In the genomic region with DNA sequence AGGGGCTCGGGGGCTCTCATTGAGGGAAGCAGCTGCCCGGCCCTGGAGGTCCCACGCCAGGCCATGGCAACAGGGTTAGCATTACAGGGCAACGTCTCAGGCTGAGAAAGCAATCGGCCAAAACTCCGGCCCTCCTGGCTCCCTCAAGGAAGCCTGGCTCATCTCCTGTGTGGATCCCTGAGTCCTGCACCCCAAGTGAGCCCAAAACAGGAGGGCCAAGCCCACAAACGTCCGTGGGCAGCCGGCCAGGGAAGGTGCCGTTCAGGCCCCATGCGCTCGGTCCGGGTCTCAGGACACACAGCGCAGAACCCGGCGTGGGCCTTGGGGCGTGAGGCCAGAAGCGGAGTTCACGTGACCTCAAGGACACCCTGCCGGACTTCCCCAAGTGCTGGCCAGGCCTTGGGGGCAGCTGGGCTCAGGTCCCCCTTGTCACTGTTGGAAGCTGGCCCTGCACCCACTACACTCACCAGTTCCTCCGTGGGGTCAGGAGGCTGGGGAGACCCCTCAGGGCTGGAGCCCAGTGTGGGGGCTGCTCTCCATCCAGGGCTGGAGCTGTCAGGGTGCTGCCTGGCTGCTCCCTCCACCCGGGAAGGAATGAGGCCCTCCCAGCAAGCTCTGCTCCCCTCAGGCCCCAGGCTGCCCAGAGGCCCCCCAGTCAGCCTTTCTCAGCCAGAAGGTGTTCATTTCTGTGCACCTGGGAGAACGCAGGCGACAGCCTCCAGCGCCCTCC, we compare ENCODE assay signal across 14 cellular contexts. TPM values are rescaled to one million over a fixed set of nuclear protein-coding genes. Genes with fewer than 3 reads are reported as not detected.
A peak's percentile ranks its signal among the peaks of the same experiment; 100 is the strongest.
DNase-seq lines count a peak whose midpoint lies in the region; ATAC-seq, FAIRE-seq and TF ChIP-seq lines count a peak whose summit lies in the region.
"Had no signal": no experiment of that assay in that cellular context is flagged by ENCODE, and none has a peak within 500 bp of the region (broad histone marks: within the 10 kb centered on the region; RNA-seq: fewer than 3 reads in every experiment).

No MANE protein-coding gene starts in this region.

- DNase-seq in activated gamma-delta T cell treated with Interleukin-2 at 50 U/mL for 16 hours, result peak; percentile 4
- DNase-seq in activated gamma-delta T cell (lab: John Stamatoyannopoulos, UW), result no peak
- peak; percentile 13 for DNase-seq in WERI-Rb-1
- peak; percentile 56 to 81 for DNase-seq in left lung
- DNase-seq in upper lobe of left lung, result peak; percentile 48 to 88
- no peak for DNase-seq in D721Med (ENCODE audit: insufficient read length, low spot score)
- no peak for DNase-seq in hypothalamus (lab: John Stamatoyannopoulos, UW)
- DNase-seq: activated B cell treated with CpG ODN at 0.5 μM for 24 hours, KBM-7 had no signal

- no peaks in the 10 kb centered on the region for H3K27me3 ChIP-seq in WERI-Rb-1 (ENCODE audit: insufficient read depth, low read depth, severe bottlenecking)
- H3K27me3 ChIP-seq in left lung, result no peaks in the 10 kb centered on the region
- H3K27me3 ChIP-seq in upper lobe of left lung, result no peaks in the 10 kb centered on the region
- H3K27me3 ChIP-seq: cardiac muscle cell had no signal

- no peak for TF ChIP-seq POLR2A in upper lobe of left lung (IDR thresholded peaks at IDR 0.05)

- 39% methylated on average over 11 of the region's 25 CpGs; no CpG with 5 or more reads in 1 of the 2 donors for WGBS in upper lobe of left lung, 2 donors

- H3K27ac ChIP-seq in WERI-Rb-1 (no peak overlapping the region), left lung (no peak overlapping the region), upper lobe of left lung (peak overlapping the region in 1 of 4 donors; percentile 35)
- H3K27ac ChIP-seq: cardiac muscle cell had no signal

- peak; percentile 35 for ATAC-seq in left lung
- peak; percentile 12 to 47 for ATAC-seq in upper lobe of left lung (ENCODE audit: low FRiP score in 2 of 2)
- no peak for ATAC-seq in HG03095 (IDR thresholded peaks at IDR 0.05; ENCODE audit: unreplicated experiment)
- ATAC-seq: CD8-positive, alpha-beta T cell; naive thymus-derived CD4-positive, alpha-beta T cell had no signal

- H3K9me3 ChIP-seq in WERI-Rb-1 (ENCODE audit: severe bottlenecking), result no peaks in the 10 kb centered on the region
- no peaks in the 10 kb centered on the region for H3K9me3 ChIP-seq in left lung
- no peaks in the 10 kb centered on the region for H3K9me3 ChIP-seq in upper lobe of left lung

- no peak for FAIRE-seq in D721Med (lab: Jason Lieb, UNC)
- FAIRE-seq: frontal cortex had no signal

- no peak for TF ChIP-seq EP300 in upper lobe of left lung (IDR thresholded peaks at IDR 0.05)

- TF ChIP-seq CTCF in WERI-Rb-1 (IDR thresholded peaks at IDR 0.05; ENCODE audit: low read depth, low read length) (no peak), left lung (IDR thresholded peaks at IDR 0.05) (no peak), upper lobe of left lung (IDR thresholded peaks at IDR 0.05) (no peak), D721Med (IDR thresholded peaks at IDR 0.05; ENCODE audit: insufficient read depth, missing control alignments) (no peak)

- no peak overlapping the region for H3K4me3 ChIP-seq in WERI-Rb-1 (ENCODE audit: low read depth, low read length)
- no peak overlapping the region for H3K4me3 ChIP-seq in left lung
- H3K4me3 ChIP-seq in upper lobe of left lung, result no peak overlapping the region
- H3K4me3 ChIP-seq: cardiac muscle cell had no signal

- H3K36me3 ChIP-seq in WERI-Rb-1 (no peaks in the 10 kb centered on the region), left lung (no peaks in the 10 kb centered on the region), upper lobe of left lung (no peaks in the 10 kb centered on the region)
- H3K36me3 ChIP-seq: cardiac muscle cell had no signal

- H3K4me1 ChIP-seq in left lung, result peaks cover 3 to 16% of the 10 kb centered on the region in 2 donors
- peaks cover 14 to 20% (median 18%) of the 10 kb centered on the region in 4 donors for H3K4me1 ChIP-seq in upper lobe of left lung

- intact Hi-C loops in left lung (cut with DNase I), result loop anchor here in 1 of 2 donors (5.0 kb wide), 1 partner anchor 63 kb away; no protein-coding TSS in a partner anchor

RNA-seq across cellular contexts. Expression of a gene that starts 7.9 kb away (rescaled TPM):
- total RNA-seq in left lung (10 to 100 TPM; 21.4 to 23.2 TPM), upper lobe of left lung (10 to 100 TPM; 20.2 to 54.4 (median 32.9) TPM)

RNA-seq across cellular contexts. Expression of a gene that starts 57.1 kb away (rescaled TPM):
- total RNA-seq in left lung (10 to 100 TPM; 11.7 to 12.6 TPM), upper lobe of left lung (100 to 1,000 TPM in 1 of 6 donors, 10 to 100 TPM in 3, 1 to 10 TPM in 2; 7.4 to 110 (median 15.1) TPM)

Comparison
In these comparisons a context has a peak if more than half of its experiments do, and no peak if none do; other contexts are left out.
1. DNase-seq: peak in activated gamma-delta T cell treated with Interleukin-2 at 50 U/mL for 16 hours (single experiment), WERI-Rb-1 (single experiment), left lung (2 of 2) and upper lobe of left lung (2 of 2); none in activated gamma-delta T cell (single experiment), D721Med (single experiment) and hypothalamus (0 of 51).